In the genomic region with DNA sequence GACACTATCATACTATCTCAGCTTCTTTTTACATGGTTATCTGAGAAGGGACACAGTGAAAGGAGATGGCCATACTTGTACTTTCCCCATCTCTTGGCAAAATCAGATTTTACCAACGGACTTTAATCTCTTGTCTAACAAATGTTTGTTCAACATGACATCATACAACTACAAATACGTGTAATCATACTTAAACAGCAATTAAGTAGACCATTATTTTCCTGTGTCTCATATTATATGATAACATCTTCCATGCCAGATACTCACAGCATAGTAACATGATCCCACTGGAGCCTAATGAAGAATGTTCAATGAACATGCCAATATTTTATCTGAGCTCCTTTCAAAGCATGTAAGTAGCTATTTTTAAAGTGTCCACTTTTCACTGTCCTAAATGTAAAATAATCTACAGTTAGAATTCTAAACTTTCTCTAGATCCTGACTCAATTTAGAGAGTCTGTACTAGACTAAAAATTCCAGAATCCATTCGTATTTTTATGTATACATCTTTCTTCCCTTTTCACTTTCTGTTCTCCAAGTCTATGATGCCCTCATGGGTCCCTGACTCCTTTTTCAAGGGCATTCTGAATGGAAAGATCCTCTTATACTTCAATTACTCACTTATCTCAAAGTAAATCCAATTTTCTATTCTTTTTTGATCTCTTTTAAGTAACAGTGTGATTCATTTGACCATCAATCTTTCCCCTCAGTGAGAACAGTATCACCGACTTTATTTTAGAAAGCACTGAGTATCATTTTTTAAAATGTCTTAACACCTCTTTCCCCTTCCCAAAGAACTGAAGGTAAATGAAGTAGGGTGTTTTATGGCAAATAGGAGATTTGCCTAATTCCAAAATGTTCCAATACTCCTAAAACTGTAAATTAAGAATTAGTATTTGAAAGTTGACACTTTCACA, we compare ENCODE assay signal across 8 cellular contexts.
DNase-seq lines count a peak whose midpoint lies in the region; ATAC-seq and TF ChIP-seq lines count a peak whose summit lies in the region.

No MANE protein-coding gene starts in this region.

- H3K27me3 Mint-ChIP-seq in activated CD4-positive, alpha-beta T cell treated with anti-CD3 and anti-CD28 coated beads, Interleukin-2, amount 10 ng/mL, durations not matched to agents 7 days and 5 days, result no peaks in the 10 kb centered on the region

- TF ChIP-seq CTCF in smooth muscle cell (IDR thresholded peaks at IDR 0.05; ENCODE audit: borderline replicate concordance, insufficient read depth, poor library complexity, severe bottlenecking), result no peak

- no peaks in the 10 kb centered on the region for H3K36me3 ChIP-seq in smooth muscle cell (ENCODE audit: low read depth)

- no peak overlapping the region for H2AFZ ChIP-seq in smooth muscle cell (ENCODE audit: low read depth)

- POLR2A ChIA-PET in activated CD4-positive, alpha-beta T cell treated with anti-CD3 and anti-CD28 coated beads, Interleukin-2, amount 10 ng/mL, durations not matched to agents 7 days and 5 days (lab: Charles Lee), result interaction anchor here (0.6 to 1.3 kb wide), 3 partner anchors 101 to 197 kb away, joined by 4 to 5 read pairs (median 4); a partner anchor contains a TSS

- H3K9ac ChIP-seq in smooth muscle cell (ENCODE audit: low read depth), result no peak overlapping the region

- H3K27ac Mint-ChIP-seq in activated CD4-positive, alpha-beta T cell treated with anti-CD3 and anti-CD28 coated beads, Interleukin-2, amount 10 ng/mL, durations not matched to agents 7 days and 5 days, result peak overlapping the region; percentile 19
- peak overlapping the region; percentile 15 for H3K27ac Mint-ChIP-seq in stimulated activated effector memory CD8-positive, alpha-beta T cell treated with anti-CD3 and anti-CD28 coated beads, Interleukin-12 subunit alpha, Interleukin-12 subunit beta, amount 100 ng/mL, for 72 hours

- H3K9me3 Mint-ChIP-seq in activated CD4-positive, alpha-beta T cell treated with anti-CD3 and anti-CD28 coated beads, Interleukin-2, amount 10 ng/mL, durations not matched to agents 7 days and 5 days, result no peaks in the 10 kb centered on the region
- H3K9me3 Mint-ChIP-seq in stimulated activated effector memory CD8-positive, alpha-beta T cell treated with anti-CD3 and anti-CD28 coated beads, Interleukin-12 subunit alpha, Interleukin-12 subunit beta, amount 100 ng/mL, for 72 hours, result no peaks in the 10 kb centered on the region

- no peaks in the 10 kb centered on the region for H3K79me2 ChIP-seq in smooth muscle cell (ENCODE audit: low read depth)

- no peaks in the 10 kb centered on the region for H3K4me1 ChIP-seq in smooth muscle cell (ENCODE audit: low read depth)

- WGBS in smooth muscle cell (ENCODE audit: low lambda C conversion rate), result 77% methylated on average over 4 of the region's 4 CpGs

- no peak overlapping the region for H3K4me3 ChIP-seq in smooth muscle cell

- no peaks in the 10 kb centered on the region for H3K36me3 Mint-ChIP-seq in activated CD4-positive, alpha-beta T cell treated with anti-CD3 and anti-CD28 coated beads, Interleukin-2, amount 10 ng/mL, durations not matched to agents 7 days and 5 days (ENCODE audit: low read depth)
- no peaks in the 10 kb centered on the region for H3K36me3 Mint-ChIP-seq in stimulated activated effector memory CD8-positive, alpha-beta T cell treated with anti-CD3 and anti-CD28 coated beads, Interleukin-12 subunit alpha, Interleukin-12 subunit beta, amount 100 ng/mL, for 72 hours

- H3K4me3 Mint-ChIP-seq in activated CD4-positive, alpha-beta T cell treated with anti-CD3 and anti-CD28 coated beads, Interleukin-2, amount 10 ng/mL, durations not matched to agents 7 days and 5 days, result no peak overlapping the region
- H3K4me3 Mint-ChIP-seq in stimulated activated effector memory CD8-positive, alpha-beta T cell treated with anti-CD3 and anti-CD28 coated beads, Interleukin-12 subunit alpha, Interleukin-12 subunit beta, amount 100 ng/mL, for 72 hours, result no peak overlapping the region

- peak; percentile 56 for ATAC-seq in Right ventricle myocardium superior (ENCODE audit: poor library complexity)
- ATAC-seq in stimulated activated effector memory CD8-positive, alpha-beta T cell treated with anti-CD3 and anti-CD28 coated beads, Interleukin-12 subunit alpha, Interleukin-12 subunit beta, amount 100 ng/mL, for 72 hours, result no peak

- H3F3A ChIP-seq in smooth muscle cell (ENCODE audit: low read depth), result no peaks in the 10 kb centered on the region

- H3K27me3 ChIP-seq in smooth muscle cell (ENCODE audit: low read depth), result no peaks in the 10 kb centered on the region

- no peaks in the 10 kb centered on the region for H4K20me1 ChIP-seq in smooth muscle cell (ENCODE audit: low read depth)

- peaks cover 10% of the 10 kb centered on the region for H3K4me1 Mint-ChIP-seq in activated CD4-positive, alpha-beta T cell treated with anti-CD3 and anti-CD28 coated beads, Interleukin-2, amount 10 ng/mL, durations not matched to agents 7 days and 5 days
- peaks cover 8% of the 10 kb centered on the region for H3K4me1 Mint-ChIP-seq in stimulated activated effector memory CD8-positive, alpha-beta T cell treated with anti-CD3 and anti-CD28 coated beads, Interleukin-12 subunit alpha, Interleukin-12 subunit beta, amount 100 ng/mL, for 72 hours

- intact Hi-C loops in Right ventricle myocardium superior (cut with DNase I), result loop anchor here (5.0 to 10.0 kb wide), 2 partner anchors 193 to 266 kb away; a partner anchor contains a TSS

- H3K9me3 ChIP-seq in smooth muscle cell (replicated peaks; ENCODE audit: low read depth), result no peaks in the 10 kb centered on the region

- CTCF ChIA-PET in activated CD4-positive, alpha-beta T cell treated with anti-CD3 and anti-CD28 coated beads, Interleukin-2, amount 10 ng/mL, durations not matched to agents 7 days and 5 days (lab: Charles Lee), result interaction anchor here (0.6 to 2.3 kb wide), 22 partner anchors 7 to 748 kb away, joined by 3 to 9 read pairs (median 4); a partner anchor contains a TSS

- DNase-seq in activated CD4-positive, alpha-beta T cell treated with anti-CD3 and anti-CD28 coated beads, Interleukin-2, amount 10 ng/mL, durations not matched to agents 7 days and 5 days, result no peak
- DNase-seq in activated CD4-positive, alpha-beta T cell treated with anti-CD3 and anti-CD28 coated beads, Interleukin-2, amount 50 U/mL, for 1 hour, result no peak
- peak; percentile 44 for DNase-seq in NCI-H2196 (lab: John Stamatoyannopoulos, UW; ENCODE audit: unreplicated experiment)
- no peak for DNase-seq in Right ventricle myocardium superior
- DNase-seq in stimulated activated effector memory CD8-positive, alpha-beta T cell treated with anti-CD3 and anti-CD28 coated beads, Interleukin-12 subunit alpha, Interleukin-12 subunit beta, amount 100 ng/mL, for 72 hours (ENCODE audit: low spot score in 2 of 2), result no peak
- no peak for DNase-seq in Ammon's horn (ENCODE audit: low spot score)
- no peak for DNase-seq in smooth muscle cell (lab: John Stamatoyannopoulos, UW; ENCODE audit: unreplicated experiment)
- no peak for DNase-seq in HuH-7.5 (ENCODE audit: low spot score)

- no peak overlapping the region for H3K27ac ChIP-seq in smooth muscle cell (ENCODE audit: low read depth)

- H3K4me2 ChIP-seq in smooth muscle cell, result no peak overlapping the region
